In the genomic region with DNA sequence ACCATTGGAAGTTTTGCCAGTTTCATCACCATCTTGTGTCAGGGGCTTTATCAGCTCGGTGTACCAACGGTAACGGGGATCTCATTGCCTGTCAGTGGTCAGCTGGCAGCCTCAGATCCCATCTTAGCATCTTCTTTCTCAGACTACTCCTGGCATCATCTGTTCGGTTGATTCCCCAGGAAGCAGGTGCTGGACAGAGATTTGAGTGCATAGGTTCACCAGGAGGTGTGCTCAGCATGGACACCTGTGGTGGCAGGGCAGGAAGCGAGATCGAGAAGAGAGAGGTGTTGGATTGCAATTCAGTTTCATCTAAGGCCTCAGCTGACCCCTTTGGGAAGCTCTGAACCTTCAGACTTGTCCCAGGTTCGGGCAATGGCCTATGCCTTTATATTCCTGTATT, we compare ENCODE assay signal across 16 cellular contexts.
A peak's percentile ranks its signal among the peaks of the same experiment; 100 is the strongest.
DNase-seq lines count a peak whose midpoint lies in the region; ATAC-seq and TF ChIP-seq lines count a peak whose summit lies in the region.
"Had no signal": no experiment of that assay in that cellular context is flagged by ENCODE, and none has a peak within 500 bp of the region (broad histone marks: within the 10 kb centered on the region; RNA-seq: fewer than 3 reads in every experiment).

No MANE protein-coding gene starts in this region.

- TF ChIP-seq CTCF in HEK293 (tag by site-specific recombination; IDR thresholded peaks at IDR 0.05) (no peak), coronary artery (IDR thresholded peaks at IDR 0.05) (no peak)

- no peak overlapping the region for H3K27ac ChIP-seq in HEK293 (ENCODE audit: extremely low read depth, low read depth, low read length)
- H3K27ac ChIP-seq in coronary artery: no peak overlapping the region
- H3K27ac ChIP-seq: GM23248 had no signal

- no peak for ATAC-seq in left colon
- ATAC-seq: GM12878 had no signal

- peaks cover 24% of the 10 kb centered on the region for H3K4me1 ChIP-seq in HEK293 (ENCODE audit: control insufficient read depth, insufficient read depth, low read length)
- H3K4me1 ChIP-seq: Caco-2 had no signal

- H3K4me3 ChIP-seq in HEK293 (ENCODE audit: low read depth, low read length): no peak overlapping the region
- no peak overlapping the region for H3K4me3 ChIP-seq in coronary artery
- H3K4me3 ChIP-seq: GM12878, GM23248 had no signal

- no peaks in the 10 kb centered on the region for H3K36me3 ChIP-seq in HEK293 (ENCODE audit: control insufficient read depth in 2 of 2, insufficient read depth in 1 of 2, low read length in 2 of 2)

- POLR2A ChIA-PET in HEK293 (lab: Yijun Ruan, JAX): no interaction called here

- no peaks in the 10 kb centered on the region for H3K9me3 ChIP-seq in HEK293 (ENCODE audit: control insufficient read depth, insufficient read depth, low read depth, low read length)

- peak; percentile 15 for DNase-seq in COLO668 (lab: John Stamatoyannopoulos, UW; ENCODE audit: unreplicated experiment)
- peak; percentile 46 for DNase-seq in NCI-H146 treated with DMSO at 0.1 percent for 48 hours (lab: John Stamatoyannopoulos, UW; ENCODE audit: unreplicated experiment)
- peak; percentile 21 for DNase-seq in coronary artery (ENCODE audit: low spot score)
- no peak for DNase-seq in SIG-M5 treated with dmso at 0.1 percent for 504 hours (lab: John Stamatoyannopoulos, UW; ENCODE audit: unreplicated experiment)
- no peak for DNase-seq in GDM1 (lab: John Stamatoyannopoulos, UW)
- no peak for DNase-seq in left colon
- DNase-seq: C1 segment of cervical spinal cord; Caco-2; CD4-positive, alpha-beta memory T cell; DMS153; DND-41; GM23248; H7; HCEC 1CT had no signal

- intact Hi-C loops in left colon (cut with DNase I, micrococcal nuclease): no loop called here

- CTCF ChIA-PET in HEK293 (lab: Yijun Ruan, JAX): interaction anchor here (0.6 to 0.7 kb wide), 2 partner anchors 485 to 1023 kb away, joined by 3 read pairs; no protein-coding TSS in a partner anchor

TF ChIP-seq in HEK293, 187 proteins besides CTCF, POLR2A, EP300 and RAD21:
- no peak for TF ChIP-seq PRDM1 (tag by site-specific recombination; IDR thresholded peaks at IDR 0.05)
- TF ChIP-seq REST (tag by site-specific recombination; IDR thresholded peaks at IDR 0.05): peak; percentile 71; the same call in 1 of the 2 replicates
- no peak for TF ChIP-seq ZNF175 (tag by site-specific recombination; IDR thresholded peaks at IDR 0.05)

Comparison
In these comparisons a context has a peak if more than half of its experiments do, and no peak if none do; other contexts are left out.
1. DNase-seq: peak in COLO668 (single experiment), NCI-H146 treated with DMSO at 0.1 percent for 48 hours (single experiment) and coronary artery (single experiment); none in SIG-M5 treated with dmso at 0.1 percent for 504 hours (single experiment), GDM1 (single experiment) and left colon (0 of 2).